14 cellular contexts compared by ENCODE assay signal in the genomic region with DNA sequence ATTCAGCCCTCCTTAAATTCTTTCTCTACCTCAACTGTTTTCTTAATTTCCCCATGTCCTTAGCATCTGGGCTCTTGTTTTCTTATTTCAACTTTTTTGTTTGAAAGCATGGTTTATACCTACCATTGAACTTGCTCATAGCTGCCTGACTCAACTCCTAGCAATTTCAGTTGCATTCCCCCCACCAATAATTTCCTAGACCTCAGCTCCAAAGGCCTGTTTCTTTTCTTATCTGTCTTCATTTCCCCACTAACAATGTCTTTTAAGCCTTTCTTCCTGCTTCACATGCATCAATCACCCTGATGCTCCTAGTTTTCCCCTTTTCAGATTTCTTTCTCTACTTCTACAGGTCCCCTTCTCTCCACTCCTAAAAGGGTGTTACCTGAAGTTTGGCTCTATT.
"Had no signal": no experiment of that assay in that cellular context is flagged by ENCODE, and none has a peak within 500 bp of the region (broad histone marks: within the 10 kb centered on the region; RNA-seq: fewer than 3 reads in every experiment).

No MANE protein-coding gene starts in this region.

- H3K27me3 ChIP-seq: adrenal gland, cardiac muscle cell, esophagus muscularis mucosa, neural progenitor cell, pancreas, uterus had no signal

- H3K9ac ChIP-seq: neural progenitor cell had no signal

- H3K9me3 ChIP-seq: adrenal gland, esophagus muscularis mucosa, pancreas, uterus had no signal

- H3K4me3 ChIP-seq: adrenal gland, cardiac muscle cell, esophagus muscularis mucosa, neural progenitor cell, pancreas, uterus had no signal

- H3K27ac ChIP-seq: adrenal gland, cardiac muscle cell, esophagus muscularis mucosa, neural progenitor cell, pancreas, uterus had no signal

- ATAC-seq: left lobe of liver, pancreas, T-helper 17 cell had no signal

- H3K36me3 ChIP-seq: adrenal gland, cardiac muscle cell, esophagus muscularis mucosa, neural progenitor cell, pancreas, uterus had no signal

- DNase-seq: activated CD4-positive, CD25-positive, alpha-beta regulatory T cell; activated naive CD4-positive, alpha-beta T cell treated with anti-CD3 and anti-CD28 coated beads, Interleukin-2, amount 10 ng/mL, durations not matched to agents 7 days and 5 days; adrenal gland; glutamatergic neuron; immature natural killer cell; pancreas; retina; stimulated activated CD4-positive, alpha-beta T cell treated with anti-CD3 and anti-CD28 coated beads, Interleukin-4, amount 100 ng/mL, for 4 hours; T-helper 17 cell; uterus had no signal

- H2AFZ ChIP-seq: neural progenitor cell had no signal

- H3K4me1 ChIP-seq: adrenal gland, esophagus muscularis mucosa, pancreas, uterus had no signal

- H3K4me2 ChIP-seq: neural progenitor cell had no signal
